In genomic region chr5:51345106-51345505, GRCh38 we compare ENCODE assay signal across 27 cellular contexts. TPM values are rescaled to one million over a fixed set of nuclear protein-coding genes. Genes with fewer than 3 reads are reported as not detected.
DNase-seq lines count a peak whose midpoint lies in the region; ATAC-seq and TF ChIP-seq lines count a peak whose summit lies in the region.
"Had no signal": no experiment of that assay in that cellular context is flagged by ENCODE, and none has a peak within 500 bp of the region (broad histone marks: within the 10 kb centered on the region; RNA-seq: fewer than 3 reads in every experiment).

No MANE protein-coding gene starts in this region.

- H3K27me3 ChIP-seq in RWPE2 (ENCODE audit: insufficient read depth, poor library complexity, severe bottlenecking) = peaks cover 4% of the 10 kb centered on the region
- H3K27me3 ChIP-seq: heart right ventricle, suprapubic skin, uterus had no signal

- no peak overlapping the region for H3K4me3 ChIP-seq in RWPE2 (ENCODE audit: severe bottlenecking)
- no peak overlapping the region for H3K4me3 ChIP-seq in fibroblast of the aortic adventitia (ENCODE audit: low read depth, low read length)
- no peak overlapping the region for H3K4me3 ChIP-seq in retinal pigment epithelial cell (ENCODE audit: low read length)
- H3K4me3 ChIP-seq: dorsolateral prefrontal cortex, GM12878, heart right ventricle, lung, suprapubic skin, uterus had no signal

- no peaks in the 10 kb centered on the region for H3K9me3 ChIP-seq in RWPE2 (ENCODE audit: severe bottlenecking)
- H3K9me3 ChIP-seq: SK-N-SH, suprapubic skin, uterus had no signal

- no peak for TF ChIP-seq CTCF in RWPE2 (IDR thresholded peaks at IDR 0.05; ENCODE audit: poor library complexity, severe bottlenecking)
- no peak for TF ChIP-seq CTCF in fibroblast of the aortic adventitia (IDR thresholded peaks at IDR 0.05; ENCODE audit: insufficient read depth, low read length)
- TF ChIP-seq CTCF in retinal pigment epithelial cell (conservative IDR thresholded peaks at IDR 0.05; ENCODE audit: low read depth, low read length) = no peak

- peak; percentile 73 for ATAC-seq in RWPE2 (ENCODE audit: low read depth)
- ATAC-seq in HG03469 (IDR thresholded peaks at IDR 0.05; ENCODE audit: unreplicated experiment) = no peak
- ATAC-seq: activated CD4-positive, CD25-positive, alpha-beta regulatory T cell treated with anti-CD3 and anti-CD28 coated beads, Interleukin-2, amount 50 U/mL, for 24 hours; GM12878; heart right ventricle; sciatic nerve; stimulated activated naive B cell treated with anti-CD40 and anti-IgM and Interleukin-4, amounts not matched to agents 10 μg/mL and 1 μg/mL and 100 μg/mL, for 72 hours had no signal

- no peak overlapping the region for H3K27ac ChIP-seq in RWPE2 (ENCODE audit: poor library complexity, severe bottlenecking)
- H3K27ac ChIP-seq: dorsolateral prefrontal cortex, heart right ventricle, suprapubic skin, uterus had no signal

- H3K36me3 ChIP-seq in RWPE2 (ENCODE audit: low read depth) = no peaks in the 10 kb centered on the region
- H3K36me3 ChIP-seq: heart right ventricle, suprapubic skin, uterus had no signal

- peak; percentile 21 for DNase-seq in HK-2 (ENCODE audit: unreplicated experiment)
- DNase-seq in RWPE2 (ENCODE audit: low spot score) = no peak
- peak; percentile 77 for DNase-seq in fibroblast of the aortic adventitia (ENCODE audit: low read depth)
- DNase-seq in retinal pigment epithelial cell (ENCODE audit: low read depth) = peak; percentile 45
- no peak for DNase-seq in NAMALWA (ENCODE audit: low spot score)
- no peak for DNase-seq in stimulated activated CD4-positive, alpha-beta T cell treated with anti-CD3 and anti-CD28 coated beads, Interleukin-1b, Interleukin-23, amount 100 ng/mL, for 48 hours
- DNase-seq in head of caudate nucleus = no peak
- DNase-seq: activated CD4-positive, alpha-beta T cell treated with anti-CD3 and anti-CD28 coated beads, Interleukin-2, amount 50 U/mL, for 48 hours; activated naive CD4-positive, alpha-beta T cell treated with anti-CD3 and anti-CD28 coated beads, Interleukin-2, amount 10 ng/mL, durations not matched to agents 7 days and 5 days; cerebellar nuclear complex; dorsolateral prefrontal cortex; heart right ventricle; HFFc6; IMR-90; NCI-H2081 treated with DMSO at 0.1 percent for 48 hours; NCI-H446; NCI-H774; posterior cingulate gyrus; SK-N-SH; stimulated activated naive B cell treated with anti-CD40 and anti-IgM and Interleukin-4, amounts not matched to agents 10 μg/mL and 1 μg/mL and 100 μg/mL, for 72 hours; uterus had no signal

- peaks cover 6% of the 10 kb centered on the region for H3K4me1 ChIP-seq in RWPE2 (ENCODE audit: insufficient read depth, poor library complexity, severe bottlenecking)
- H3K4me1 ChIP-seq: heart right ventricle, suprapubic skin, uterus had no signal

- intact Hi-C loops in head of caudate nucleus (cut with DNase I) = no loop called here

RNA-seq across cellular contexts. Expression of gene ISL1, which starts 38.1 kb away (rescaled TPM):
- total RNA-seq in fibroblast of the aortic adventitia (ENCODE audit: low replicate concordance) = 0.18 and 2.6 TPM in 2 replicates
- total RNA-seq: dorsolateral prefrontal cortex, GM12878, heart right ventricle had no signal

Comparison
In these comparisons a context has a peak if more than half of its experiments do, and no peak if none do; other contexts are left out.
1. DNase-seq: peak in HK-2 (single experiment), fibroblast of the aortic adventitia (single experiment) and retinal pigment epithelial cell (single experiment); none in RWPE2 (single experiment), NAMALWA (single experiment), stimulated activated CD4-positive, alpha-beta T cell treated with anti-CD3 and anti-CD28 coated beads, Interleukin-1b, Interleukin-23, amount 100 ng/mL, for 48 hours (single experiment) and head of caudate nucleus (0 of 42).